Comparison of ENCODE assay signal across 11 cellular contexts in the genomic region with DNA sequence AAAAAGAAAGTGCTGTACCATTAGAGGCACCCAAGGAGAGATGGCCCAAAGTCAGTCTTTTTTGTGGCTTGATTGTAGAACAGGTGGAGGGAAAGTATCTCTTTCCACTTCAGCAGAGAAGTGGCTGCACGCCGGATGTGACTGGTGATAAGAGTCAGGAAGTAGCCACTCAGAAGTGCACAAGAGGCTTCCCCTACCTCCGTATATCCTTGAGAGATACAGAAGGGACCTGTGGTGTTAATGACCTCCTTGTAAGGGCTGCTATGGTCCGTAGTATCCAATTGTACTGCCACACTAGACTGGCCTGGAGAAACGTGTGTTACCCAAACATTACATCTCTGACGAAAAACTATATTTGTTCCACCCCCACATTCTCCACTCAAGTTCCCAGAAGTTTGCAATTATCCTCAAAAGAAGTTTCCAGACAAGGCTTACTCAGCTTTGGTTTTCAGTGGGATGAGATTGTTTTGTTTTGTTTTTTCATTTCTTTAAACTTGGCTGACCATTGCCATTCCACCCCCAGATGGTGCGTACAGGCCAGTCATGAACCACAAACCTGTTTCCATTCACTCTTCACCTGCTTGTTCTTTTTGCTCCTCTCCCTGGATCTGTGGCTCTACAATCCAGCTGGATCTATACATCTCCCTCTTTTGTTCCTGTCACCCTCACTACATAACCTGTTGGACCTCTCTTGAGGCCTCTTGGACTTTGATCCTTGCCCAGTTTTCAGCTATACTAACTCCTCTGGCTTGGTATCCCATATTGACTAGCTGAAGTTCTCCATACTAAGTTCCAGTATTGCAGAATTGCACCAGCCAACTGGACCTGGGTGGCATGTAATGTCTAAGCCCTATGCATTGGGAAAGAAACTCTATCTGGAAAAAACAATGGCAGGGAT. TPM values are rescaled to one million over a fixed set of nuclear protein-coding genes. Genes with fewer than 3 reads are reported as not detected.
A peak's percentile ranks its signal among the peaks of the same experiment; 100 is the strongest.
DNase-seq lines count a peak whose midpoint lies in the region; ATAC-seq, FAIRE-seq and TF ChIP-seq lines count a peak whose summit lies in the region.
"Had no signal": no experiment of that assay in that cellular context is flagged by ENCODE, and none has a peak within 500 bp of the region (broad histone marks: within the 10 kb centered on the region; RNA-seq: fewer than 3 reads in every experiment).

No MANE protein-coding gene starts in this region.

- no peaks in the 10 kb centered on the region for H3K9me3 ChIP-seq in GM12878 (replicated peaks; ENCODE audit: control insufficient read depth, insufficient read depth, low read length)
- H3K9me3 ChIP-seq: colonic mucosa had no signal

- no peak for TF ChIP-seq POLR2A in GM12878 (IDR thresholded peaks at IDR 0.05; ENCODE audit: low read depth, low read length)

- no peak overlapping the region for H3K9ac ChIP-seq in GM12878 (ENCODE audit: control insufficient read depth, insufficient read depth, low read length)

- ATAC-seq in GM12878 (peak; percentile 92), SK-N-SH treated with all-trans-retinoic acid at 6 μM for 48 hours (no peak)

- no peak overlapping the region for H3K4me3 ChIP-seq in Jurkat, Clone E6-1 (ENCODE audit: low read length)
- H3K4me3 ChIP-seq in GM12878: no peak overlapping the region
- H3K4me3 ChIP-seq: colonic mucosa, skin epidermis had no signal

- peak; percentile 61 for DNase-seq in activated CD4-positive, alpha-beta T cell treated with anti-CD3 and anti-CD28 coated beads, Interleukin-2, amount 10 ng/mL, durations not matched to agents 24 days and 14 days
- no peak for DNase-seq in activated CD4-positive, alpha-beta T cell treated with anti-CD3 and anti-CD28 coated beads, Interleukin-2, amount 50 U/mL, for 4 hours
- DNase-seq in Jurkat, Clone E6-1 (ENCODE audit: low read depth, low spot score): peak; percentile 78
- no peak for DNase-seq in GM12878 (ENCODE audit: low read depth, low spot score)
- peak; percentile 28 for DNase-seq in stimulated activated CD8-positive, alpha-beta memory T cell treated with anti-CD3 and anti-CD28 coated beads, Interleukin-4, amount 100 ng/mL, for 48 hours
- no peak for DNase-seq in C1 segment of cervical spinal cord (lab: John Stamatoyannopoulos, UW)
- DNase-seq in Ammon's horn (ENCODE audit: low spot score): no peak
- DNase-seq: colonic mucosa had no signal

- H3K79me2 ChIP-seq in GM12878 (ENCODE audit: control insufficient read depth, insufficient read depth, low read length): no peaks in the 10 kb centered on the region

- H3K4me2 ChIP-seq in GM12878 (ENCODE audit: control insufficient read depth, insufficient read depth): no peak overlapping the region

- in situ Hi-C loops in GM12878 (cut with MboI): no loop called here

- intact Hi-C loops in activated CD4-positive, alpha-beta T cell treated with anti-CD3 and anti-CD28 coated beads, Interleukin-2, amount 10 ng/mL, durations not matched to agents 24 days and 14 days (cut with micrococcal nuclease): no loop called here
- intact Hi-C loops in GM12878 (cut with micrococcal nuclease; ENCODE audit: unreplicated experiment): no loop called here

- no peaks in the 10 kb centered on the region for H3K9me3 Mint-ChIP-seq in activated CD4-positive, alpha-beta T cell treated with anti-CD3 and anti-CD28 coated beads, Interleukin-2, amount 10 ng/mL, durations not matched to agents 24 days and 14 days
- H3K9me3 Mint-ChIP-seq: mesothelial cell of epicardium had no signal

- no peak for TF ChIP-seq CTCF in GM12878 (IDR thresholded peaks at IDR 0.05 in 2 of 3, conservative IDR thresholded peaks at IDR 0.05 in 1 of 3; ENCODE audit: control insufficient read depth in 2 of 3, extremely low read depth in 1 of 3, insufficient read depth in 1 of 3, low read depth in 3 of 3, low read length in 3 of 3)

- H3K27me3 ChIP-seq in GM12878 (replicated peaks in 1 of 2; ENCODE audit: control insufficient read depth in 2 of 2, insufficient read depth in 2 of 2, low read length in 1 of 2): no peaks in the 10 kb centered on the region
- H3K27me3 ChIP-seq: colonic mucosa had no signal

- peak; percentile 7 for FAIRE-seq in GM12878 (lab: Jason Lieb, UNC)

- H3K36me3 Mint-ChIP-seq in activated CD4-positive, alpha-beta T cell treated with anti-CD3 and anti-CD28 coated beads, Interleukin-2, amount 10 ng/mL, durations not matched to agents 24 days and 14 days (ENCODE audit: low read depth): no peaks in the 10 kb centered on the region
- H3K36me3 Mint-ChIP-seq: mesothelial cell of epicardium had no signal

- no peak overlapping the region for H3K4me3 Mint-ChIP-seq in activated CD4-positive, alpha-beta T cell treated with anti-CD3 and anti-CD28 coated beads, Interleukin-2, amount 10 ng/mL, durations not matched to agents 24 days and 14 days
- H3K4me3 Mint-ChIP-seq: mesothelial cell of epicardium had no signal

- CTCF ChIA-PET in GM12878 (lab: Yijun Ruan, JAX): interaction anchor here (0.8 to 1.5 kb wide), 2 partner anchors 13 to 24 kb away, joined by 4 to 5 read pairs; no protein-coding TSS in a partner anchor

- TF ChIP-seq RAD21 in GM12878 (IDR thresholded peaks at IDR 0.05; ENCODE audit: insufficient read depth, low read depth, low read length): no peak

- SMC1A ChIA-PET in GM12878 (lab: Charles Lee; ENCODE audit: uncharacterized antibody, unreplicated experiment): interaction anchor here (0.8 to 2.7 kb wide), 3 partner anchors 9 to 24 kb away, joined by 4 to 10 read pairs (median 4); no protein-coding TSS in a partner anchor

- H3K27ac Mint-ChIP-seq in activated CD4-positive, alpha-beta T cell treated with anti-CD3 and anti-CD28 coated beads, Interleukin-2, amount 10 ng/mL, durations not matched to agents 24 days and 14 days: no peak overlapping the region
- H3K27ac Mint-ChIP-seq: mesothelial cell of epicardium had no signal

- POLR2A ChIA-PET in GM12878 (lab: Charles Lee): interaction anchor here (0.7 to 1.0 kb wide), 2 partner anchors 11 to 17 kb away, joined by 3 to 4 read pairs; no protein-coding TSS in a partner anchor

- no peak for TF ChIP-seq EP300 in GM12878 (IDR thresholded peaks at IDR 0.05; ENCODE audit: borderline replicate concordance in 1 of 2, control insufficient read depth in 1 of 2, low read depth in 2 of 2, low read length in 2 of 2)

- no peaks in the 10 kb centered on the region for H3K36me3 ChIP-seq in GM12878 (ENCODE audit: control insufficient read depth in 2 of 2, insufficient read depth in 2 of 2, low read length in 1 of 2)
- H3K36me3 ChIP-seq: colonic mucosa had no signal

- no peak overlapping the region for H3K27ac ChIP-seq in GM12878 (ENCODE audit: control insufficient read depth, insufficient read depth)
- H3K27ac ChIP-seq: colonic mucosa, skin epidermis had no signal

- peaks cover 15% of the 10 kb centered on the region for H3K4me1 Mint-ChIP-seq in activated CD4-positive, alpha-beta T cell treated with anti-CD3 and anti-CD28 coated beads, Interleukin-2, amount 10 ng/mL, durations not matched to agents 24 days and 14 days
- H3K4me1 Mint-ChIP-seq: mesothelial cell of epicardium had no signal

- H3K4me1 ChIP-seq in GM12878 (ENCODE audit: control insufficient read depth, insufficient read depth, low read length): peaks cover 5% of the 10 kb centered on the region; the same call in 1 of the 2 replicates
- H3K4me1 ChIP-seq: colonic mucosa had no signal

- peaks cover 7% of the 10 kb centered on the region for H3K27me3 Mint-ChIP-seq in activated CD4-positive, alpha-beta T cell treated with anti-CD3 and anti-CD28 coated beads, Interleukin-2, amount 10 ng/mL, durations not matched to agents 24 days and 14 days

- RAD21 ChIA-PET in GM12878 (lab: Charles Lee; ENCODE audit: unreplicated experiment): interaction anchor here (0.6 kb wide), 1 partner anchor 201 kb away, joined by 3 read pairs; no protein-coding TSS in a partner anchor

- WGBS in GM12878 (ENCODE audit: insufficient coverage, insufficient replicate concordance, low lambda C conversion rate, missing lambda C conversion rate): 47% methylated on average over 7 of the region's 7 CpGs

- no TSS peak for BruUV-seq in GM12878 (replicated peaks; lab: Mats Ljungman, UMichigan)

- peak overlapping the region; percentile 5; the same call in 1 of the 2 replicates for H2AFZ ChIP-seq in GM12878 (ENCODE audit: control insufficient read depth, low read depth, low read length)

- no peaks in the 10 kb centered on the region for H4K20me1 ChIP-seq in GM12878 (ENCODE audit: control insufficient read depth, insufficient read depth)

TF ChIP-seq in SK-N-SH treated with all-trans-retinoic acid at 6 μM for 48 hours, 23 proteins besides CTCF, POLR2A, EP300 and RAD21 (continues in another document):
- TF ChIP-seq GLIS3 (CRISPR knock-in tag; IDR thresholded peaks at IDR 0.05): no peak
- TF ChIP-seq RARB (CRISPR knock-in tag; IDR thresholded peaks at IDR 0.05): no peak
- TF ChIP-seq ZFP30 (CRISPR knock-in tag; IDR thresholded peaks at IDR 0.05): no peak

RNA-seq across cellular contexts. Expression of gene MED13, which starts 20.7 kb away (rescaled TPM):
- total RNA-seq in activated CD4-positive, alpha-beta T cell treated with anti-CD3 and anti-CD28 coated beads, Interleukin-2, amount 10 ng/mL, durations not matched to agents 24 days and 14 days: 60.1 and 63.4 TPM in 2 replicates
- 12.4 TPM for polyA plus RNA-seq in Jurkat, Clone E6-1 (2012; ENCODE audit: insufficient read depth, insufficient read length)
- total RNA-seq in GM12878 (2013; cell fraction: nucleolus; rRNA removed): 241 and 272 TPM in 2 replicates
- total RNA-seq in GM12878 (2014; rRNA removed) (29.3 and 38.7 TPM in 2 replicates), GM12878 (2014; rRNA removed; fragmentation: Illumina TruSeq; extraction: Trizol) (47.9 and 49.7 TPM in 2 replicates), GM12878 (2021) (47.5 and 49.5 TPM in 2 replicates)
- 12.7 TPM for polyA plus RNA-seq in GM12878 (2011; ENCODE audit: low read depth)
- polyA plus RNA-seq in GM12878 (2011; rRNA removed) (41.3 and 43.3 TPM in 2 replicates), GM12878 (2014; fragmentation: Illumina TruSeq; extraction: Trizol) (33.4 and 33.5 TPM in 2 replicates), GM12878 (2014; fragmentation: Nextera tagmentation; extraction: Ambion mirVana) (1 to 10 TPM; 5.4 to 6.7 TPM), GM12878 (2014; rRNA removed) (13.3 and 13.7 TPM in 2 replicates), GM12878 (2016; fragmentation: Nextera tagmentation; extraction: Ambion mirVana) (1 to 10 TPM; 4.6 to 4.7 TPM)
- polyA plus RNA-seq in GM12878 (2011; cell fraction: cytosol; rRNA removed): 17.4 and 22.9 TPM in 2 replicates
- 28.9 and 29.1 TPM in 2 replicates for polyA plus RNA-seq in GM12878 (2011; cell fraction: nucleus; rRNA removed)
- polyA plus RNA-seq in GM12878 (2012): 12.0 and 16.6 TPM in 2 replicates
- polyA minus RNA-seq in GM12878 (2011; rRNA and poly(A)+ RNA removed): 159 and 219 TPM in 2 replicates
- polyA minus RNA-seq in GM12878 (2011; cell fraction: cytosol; rRNA and poly(A)+ RNA removed): 36.9 and 43.6 TPM in 2 replicates
- polyA minus RNA-seq in GM12878 (2011; cell fraction: nucleus; rRNA and poly(A)+ RNA removed): 68.2 and 98.2 TPM in 2 replicates

Comparison
In these comparisons a context has a peak if more than half of its experiments do, and no peak if none do; other contexts are left out.
1. DNase-seq: peak in activated CD4-positive, alpha-beta T cell treated with anti-CD3 and anti-CD28 coated beads, Interleukin-2, amount 10 ng/mL, durations not matched to agents 24 days and 14 days (single experiment), Jurkat, Clone E6-1 (single experiment) and stimulated activated CD8-positive, alpha-beta memory T cell treated with anti-CD3 and anti-CD28 coated beads, Interleukin-4, amount 100 ng/mL, for 48 hours (single experiment); none in activated CD4-positive, alpha-beta T cell treated with anti-CD3 and anti-CD28 coated beads, Interleukin-2, amount 50 U/mL, for 4 hours (0 of 2), GM12878 (single experiment), C1 segment of cervical spinal cord (0 of 14) and Ammon's horn (single experiment).